In genomic region chr18:22932885-22933205, GRCh38 we compare ENCODE assay signal across 8 cellular contexts. TPM values are rescaled to one million over a fixed set of nuclear protein-coding genes. Genes with fewer than 3 reads are reported as not detected.
A peak's percentile ranks its signal among the peaks of the same experiment; 100 is the strongest.
DNase-seq lines count a peak whose midpoint lies in the region; ATAC-seq and TF ChIP-seq lines count a peak whose summit lies in the region.

No MANE protein-coding gene starts in this region.

- peak overlapping the region; percentile 97 for H3K4me3 Mint-ChIP-seq in T-helper 1 cell treated with Interleukin-12 subunit alpha and Interleukin-12 subunit beta and Interleukin-4 antibody, amounts not matched to agents 30 μg/mL and 1 μg/mL, for 36 hours

- peak overlapping the region; percentile 97 for H3K27ac ChIP-seq in rectal smooth muscle tissue (ENCODE audit: low read depth, low read length)

- H3K36me3 Mint-ChIP-seq in T-helper 1 cell treated with Interleukin-12 subunit alpha and Interleukin-12 subunit beta and Interleukin-4 antibody, amounts not matched to agents 30 μg/mL and 1 μg/mL, for 36 hours (ENCODE audit: low read depth), result peaks cover 5% of the 10 kb centered on the region

- H3K4me3 ChIP-seq in fibroblast of villous mesenchyme (ENCODE audit: low read depth, low read length) (peak overlapping the region; percentile 96), rectal smooth muscle tissue (ENCODE audit: low read length) (peak overlapping the region; percentile 95)

- H3K27me3 Mint-ChIP-seq in T-helper 1 cell treated with Interleukin-12 subunit alpha and Interleukin-12 subunit beta and Interleukin-4 antibody, amounts not matched to agents 30 μg/mL and 1 μg/mL, for 36 hours (ENCODE audit: low read depth), result no peaks in the 10 kb centered on the region

- no peaks in the 10 kb centered on the region for H3K36me3 ChIP-seq in rectal smooth muscle tissue (ENCODE audit: control insufficient read depth, insufficient read depth, low read length)

- no peaks in the 10 kb centered on the region for H3K27me3 ChIP-seq in rectal smooth muscle tissue (ENCODE audit: control insufficient read depth, insufficient read depth, low read length)

- H3K27ac Mint-ChIP-seq in T-helper 1 cell treated with Interleukin-12 subunit alpha and Interleukin-12 subunit beta and Interleukin-4 antibody, amounts not matched to agents 30 μg/mL and 1 μg/mL, for 36 hours, result peak overlapping the region; percentile 78

- TF ChIP-seq CTCF in fibroblast of villous mesenchyme (IDR thresholded peaks at IDR 0.05; ENCODE audit: insufficient read depth, low read depth, low read length), result no peak

- H3K9ac ChIP-seq in rectal smooth muscle tissue (ENCODE audit: low read length), result peak overlapping the region; percentile 42

- ATAC-seq in HG02884 (IDR thresholded peaks at IDR 0.05; ENCODE audit: unreplicated experiment) (peak; percentile 19), SK-N-SH treated with all-trans-retinoic acid at 6 μM for 48 hours (peak; percentile 71)

- H3K4me1 Mint-ChIP-seq in T-helper 1 cell treated with Interleukin-12 subunit alpha and Interleukin-12 subunit beta and Interleukin-4 antibody, amounts not matched to agents 30 μg/mL and 1 μg/mL, for 36 hours (ENCODE audit: low read depth), result peaks cover 30% of the 10 kb centered on the region

- H3K9me3 Mint-ChIP-seq in T-helper 1 cell treated with Interleukin-12 subunit alpha and Interleukin-12 subunit beta and Interleukin-4 antibody, amounts not matched to agents 30 μg/mL and 1 μg/mL, for 36 hours, result no peaks in the 10 kb centered on the region

- DNase-seq in T-helper 1 cell (no peak), fibroblast of villous mesenchyme (ENCODE audit: low read depth) (no peak), NCI-H1694 treated with DMSO at 0.1 percent for 48 hours (lab: John Stamatoyannopoulos, UW) (no peak)
- DNase-seq in stimulated activated CD4-positive, alpha-beta T cell treated with anti-CD3 and anti-CD28 coated beads, Interleukin-12 subunit alpha, Interleukin-12 subunit beta, amount 100 ng/mL, for 4 hours, result no peak

- no peaks in the 10 kb centered on the region for H3K4me1 ChIP-seq in rectal smooth muscle tissue (ENCODE audit: control insufficient read depth, insufficient read depth, low read length)

TF ChIP-seq in SK-N-SH treated with all-trans-retinoic acid at 6 μM for 48 hours, 23 proteins besides CTCF, POLR2A, EP300 and RAD21:
- no peak for TF ChIP-seq CSDC2 (CRISPR knock-in tag; IDR thresholded peaks at IDR 0.05)
- TF ChIP-seq RARB (CRISPR knock-in tag; IDR thresholded peaks at IDR 0.05), result no peak
- no peak for TF ChIP-seq BACH2 (CRISPR knock-in tag; IDR thresholded peaks at IDR 0.05; ENCODE audit: borderline replicate concordance)
- no peak for TF ChIP-seq PATZ1 (CRISPR knock-in tag; IDR thresholded peaks at IDR 0.05; ENCODE audit: borderline replicate concordance)
- TF ChIP-seq ESRRG (CRISPR knock-in tag; IDR thresholded peaks at IDR 0.05), result no peak

RNA-seq across cellular contexts. Expression of gene RBBP8, which starts 0.3 kb away (rescaled TPM):
- 26.7 and 39.3 TPM in 2 replicates for total RNA-seq in fibroblast of villous mesenchyme
